In genomic region chr11:77244277-77245014, GRCh38 we compare ENCODE assay signal across 10 cellular contexts. TPM values are rescaled to one million over a fixed set of nuclear protein-coding genes. Genes with fewer than 3 reads are reported as not detected.
A peak's percentile ranks its signal among the peaks of the same experiment; 100 is the strongest.
DNase-seq lines count a peak whose midpoint lies in the region; ATAC-seq, FAIRE-seq and TF ChIP-seq lines count a peak whose summit lies in the region.
"Had no signal": no experiment of that assay in that cellular context is flagged by ENCODE, and none has a peak within 500 bp of the region (broad histone marks: within the 10 kb centered on the region; RNA-seq: fewer than 3 reads in every experiment).

No MANE protein-coding gene starts in this region.

- intact Hi-C loops in PC-9 (cut with micrococcal nuclease; ENCODE audit: unreplicated experiment) (no loop called here), endothelial cell of umbilical vein (cut with micrococcal nuclease) (no loop called here)

- peak; percentile 90 for DNase-seq in ELR (ENCODE audit: low read depth)
- peak; percentile 14 to 65 for DNase-seq in PC-9
- peak; percentile 83 for DNase-seq in endothelial cell of umbilical vein (ENCODE audit: low read depth, low spot score)
- DNase-seq in renal cortical epithelial cell (ENCODE audit: low read depth): peak; percentile 53
- no peak for DNase-seq in effector CD4-positive, alpha-beta T cell
- DNase-seq: activated gamma-delta T cell, NCI-H524 treated with DMSO at 0.1 percent for 48 hours had no signal

- no peaks in the 10 kb centered on the region for H3K27me3 ChIP-seq in PC-9 (ENCODE audit: insufficient read depth, low read depth)
- no peaks in the 10 kb centered on the region for H3K27me3 ChIP-seq in endothelial cell of umbilical vein (ENCODE audit: control insufficient read depth in 2 of 2, insufficient read depth in 2 of 2, low read length in 2 of 2)

- no peaks in the 10 kb centered on the region for H4K20me1 ChIP-seq in PC-9 (ENCODE audit: insufficient read depth)
- H4K20me1 ChIP-seq in endothelial cell of umbilical vein (replicated peaks; ENCODE audit: control insufficient read depth, extremely low read depth, insufficient read depth, low read length): no peaks in the 10 kb centered on the region

- dilution Hi-C loops in endothelial cell of umbilical vein (cut with MboI; ENCODE audit: extremely low pct_ligation_motif_present, low sequenced_read_pairs): no loop called here

- CTCF ChIA-PET in PC-9 (lab: Charles Lee): interaction anchor here (0.5 kb wide), 1 partner anchor 320 kb away, joined by 5 read pairs; no protein-coding TSS in a partner anchor
- CTCF ChIA-PET in endothelial cell of umbilical vein (lab: Charles Lee): no interaction called here

- TF ChIP-seq CTCF in PC-9 (conservative IDR thresholded peaks at IDR 0.05) (no peak), endothelial cell of umbilical vein (IDR thresholded peaks at IDR 0.05; ENCODE audit: extremely low read depth in 1 of 2, insufficient read depth in 1 of 2, low read depth in 1 of 2, low read length in 2 of 2) (no peak)

- H3K4me2 ChIP-seq in PC-9: peak overlapping the region; percentile 3; the same call in 1 of the 2 replicates
- H3K4me2 ChIP-seq in endothelial cell of umbilical vein (ENCODE audit: insufficient read depth, low read length): peak overlapping the region; percentile 58

- no peaks in the 10 kb centered on the region for H3K9me2 ChIP-seq in PC-9 (ENCODE audit: insufficient read depth)

- TF ChIP-seq POLR2A in endothelial cell of umbilical vein (IDR thresholded peaks at IDR 0.05; ENCODE audit: low read depth, low read length): no peak

- POLR2A ChIA-PET in PC-9 (lab: Charles Lee; ENCODE audit: unreplicated experiment) (no interaction called here), endothelial cell of umbilical vein (lab: Charles Lee) (no interaction called here)

- no TSS peak for BruUV-seq in PC-9 (replicated peaks; lab: Mats Ljungman, UMichigan)
- TSS peak; percentile 97 for BruUV-seq in endothelial cell of umbilical vein (replicated peaks; lab: Mats Ljungman, UMichigan)

- no peak for ATAC-seq in GM19467 (IDR thresholded peaks at IDR 0.05; ENCODE audit: unreplicated experiment)
- no peak for ATAC-seq in HG03439 (IDR thresholded peaks at IDR 0.05; ENCODE audit: unreplicated experiment)
- ATAC-seq in GM18867 (IDR thresholded peaks at IDR 0.05; ENCODE audit: unreplicated experiment): no peak

- no peaks in the 10 kb centered on the region for H3K9me1 ChIP-seq in endothelial cell of umbilical vein (replicated peaks; ENCODE audit: control insufficient read depth, extremely low read depth, insufficient read depth, low read length)

- H3K36me3 ChIP-seq in PC-9 (ENCODE audit: low read depth) (no peaks in the 10 kb centered on the region), endothelial cell of umbilical vein (ENCODE audit: control insufficient read depth in 2 of 2, extremely low read depth in 1 of 2, insufficient read depth in 2 of 2, low read length in 2 of 2) (no peaks in the 10 kb centered on the region)

- H3K4me3 ChIP-seq in PC-9 (no peak overlapping the region), endothelial cell of umbilical vein (replicated peaks in 1 of 3; ENCODE audit: insufficient read depth in 1 of 3, low read depth in 1 of 3, low read length in 3 of 3) (no peak overlapping the region)

- H3K9me3 ChIP-seq in PC-9 (ENCODE audit: insufficient read depth, low read depth) (peaks cover 7% of the 10 kb centered on the region; the same call in 1 of the 2 replicates), endothelial cell of umbilical vein (replicated peaks; ENCODE audit: control insufficient read depth, insufficient read depth, low read length) (no peaks in the 10 kb centered on the region)

- H3K4me1 ChIP-seq in PC-9 (replicated peaks; ENCODE audit: insufficient read depth) (peaks cover 18% of the 10 kb centered on the region), endothelial cell of umbilical vein (ENCODE audit: control insufficient read depth, extremely low read depth, insufficient read depth, low read length) (peaks cover 20% of the 10 kb centered on the region)

- peak; percentile 55 for FAIRE-seq in endothelial cell of umbilical vein (lab: Jason Lieb, UNC)

- H3K27ac ChIP-seq in PC-9 (peak overlapping the region; percentile 52), endothelial cell of umbilical vein (ENCODE audit: insufficient read depth, low read depth, low read length) (peak overlapping the region; percentile 86)

- H2AFZ ChIP-seq in PC-9: no peak overlapping the region; the same call in 1 of the 2 replicates
- peak overlapping the region; percentile 48 for H2AFZ ChIP-seq in endothelial cell of umbilical vein (ENCODE audit: low read depth, low read length)

- no peak overlapping the region for H3K9ac ChIP-seq in endothelial cell of umbilical vein (replicated peaks; ENCODE audit: extremely low read depth, insufficient read depth, low read length)

- H3K79me2 ChIP-seq in PC-9 (ENCODE audit: low read depth) (no peaks in the 10 kb centered on the region), endothelial cell of umbilical vein (ENCODE audit: control insufficient read depth, insufficient read depth, low read length) (no peaks in the 10 kb centered on the region)

- H3F3A ChIP-seq in PC-9 (ENCODE audit: insufficient read depth, low read depth): peaks cover 15% of the 10 kb centered on the region

TF ChIP-seq in endothelial cell of umbilical vein, 7 proteins besides CTCF, POLR2A, EP300 and RAD21:
- TF ChIP-seq, protein P1, sequence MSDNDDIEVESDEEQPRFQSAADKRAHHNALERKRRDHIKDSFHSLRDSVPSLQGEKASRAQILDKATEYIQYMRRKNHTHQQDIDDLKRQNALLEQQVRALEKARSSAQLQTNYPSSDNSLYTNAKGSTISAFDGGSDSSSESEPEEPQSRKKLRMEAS (IDR thresholded peaks at IDR 0.05; ENCODE audit: insufficient read depth, insufficient read length): no peak
- no peak for TF ChIP-seq MYC (IDR thresholded peaks at IDR 0.05; ENCODE audit: low read depth, low read length)
- peak; percentile 95 for TF ChIP-seq FOS (IDR thresholded peaks at IDR 0.05; ENCODE audit: borderline replicate concordance, insufficient read depth, low read length)
- peak; percentile 74 for TF ChIP-seq GATA2 (IDR thresholded peaks at IDR 0.05; ENCODE audit: insufficient read depth, insufficient read length, low read depth, low read length)
- no peak for TF ChIP-seq POLR2AphosphoS5 (IDR thresholded peaks at IDR 0.05; ENCODE audit: insufficient read depth, low read depth, low read length)
- no peak for TF ChIP-seq EZH2 (IDR thresholded peaks at IDR 0.05; ENCODE audit: borderline replicate concordance, low read depth, low read length, severe bottlenecking)
- TF ChIP-seq JUN (IDR thresholded peaks at IDR 0.05; ENCODE audit: borderline replicate concordance, insufficient read depth, insufficient read length, low read depth): peak; percentile 91

RNA-seq across cellular contexts. Expression of gene GDPD4, which starts 57.0 kb away (rescaled TPM):
- total RNA-seq in PC-9 (2021): not detected in 2 replicates
- not detected in 2 replicates for total RNA-seq in endothelial cell of umbilical vein
- not detected in 2 replicates for polyA plus RNA-seq in endothelial cell of umbilical vein
- not detected in 2 replicates for polyA plus RNA-seq in endothelial cell of umbilical vein (2011; cell fraction: cytosol; rRNA removed)
- not detected in 2 replicates for polyA plus RNA-seq in endothelial cell of umbilical vein (2011; cell fraction: nucleus; rRNA removed)
- polyA plus RNA-seq in endothelial cell of umbilical vein (2012): not detected in 2 replicates
- polyA minus RNA-seq in endothelial cell of umbilical vein: 0.06 TPM in 1 of 2 replicates, not detected in the other
- polyA minus RNA-seq in endothelial cell of umbilical vein (2011; cell fraction: cytosol; rRNA and poly(A)+ RNA removed): not detected
- not detected in 2 replicates for polyA minus RNA-seq in endothelial cell of umbilical vein (2011; cell fraction: nucleus; rRNA and poly(A)+ RNA removed)
- not detected in 2 replicates for total RNA-seq in renal cortical epithelial cell
